ENCODE assay signal across 29 cellular contexts in the genomic region with DNA sequence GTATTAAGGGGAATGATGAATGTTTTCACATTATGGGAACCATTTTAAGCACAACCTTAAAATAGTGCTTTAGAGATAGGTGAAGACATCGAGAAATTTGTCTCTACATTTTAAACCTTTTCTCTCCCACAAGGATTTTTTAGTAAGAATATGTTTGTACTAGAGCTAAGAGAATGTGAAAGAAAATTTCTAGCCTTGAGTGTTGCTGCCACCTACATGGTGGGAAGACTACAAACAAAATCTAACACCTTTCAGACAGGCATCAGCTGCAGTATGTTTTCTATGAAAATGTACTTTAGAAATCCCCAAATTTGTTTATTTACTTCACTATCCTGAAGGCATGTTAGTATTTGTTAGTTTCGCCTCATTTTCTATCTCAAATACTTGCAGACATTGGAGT.
DNase-seq lines count a peak whose midpoint lies in the region; ATAC-seq, FAIRE-seq and TF ChIP-seq lines count a peak whose summit lies in the region.
"Had no signal": no experiment of that assay in that cellular context is flagged by ENCODE, and none has a peak within 500 bp of the region (broad histone marks: within the 10 kb centered on the region; RNA-seq: fewer than 3 reads in every experiment).

No MANE protein-coding gene starts in this region.

- no peak for ATAC-seq in activated T-helper 17 cell treated with anti-CD3 and anti-CD28 coated beads, Interleukin-2, amount 50 U/mL, for 72 hours (replicated peaks)
- ATAC-seq in stimulated activated naive B cell treated with anti-CD40 and anti-IgM and Interleukin-4, amounts not matched to agents 10 μg/mL and 1 μg/mL and 100 μg/mL, for 72 hours (replicated peaks) = no peak
- ATAC-seq: lower lobe of right lung had no signal

- H3K27ac ChIP-seq in OCI-LY7 (ENCODE audit: low read depth, low read length, poor library complexity, severe bottlenecking) = no peak overlapping the region
- H3K27ac ChIP-seq in hepatocyte = no peak overlapping the region
- no peak overlapping the region for H3K27ac ChIP-seq in small intestine (ENCODE audit: low read depth in 1 of 2, low read length in 1 of 2)
- H3K27ac ChIP-seq: BLaER1 treated with 17β-estradiol and CSF1 and Interleukin-3, amounts not matched to agents 10 nM and 100 nM; dorsolateral prefrontal cortex; lower lobe of right lung; right atrium auricular region had no signal

- TF ChIP-seq CTCF in OCI-LY7 (conservative IDR thresholded peaks at IDR 0.05; ENCODE audit: low read length) (peak; percentile 31; the same call in 1 of the 2 replicates), hepatocyte (IDR thresholded peaks at IDR 0.05; ENCODE audit: poor library complexity) (peak; percentile 24)

- no peak overlapping the region for H3K4me3 Mint-ChIP-seq in activated T-helper 17 cell treated with anti-CD3 and anti-CD28 coated beads, Interleukin-2, amount 50 U/mL, for 72 hours
- H3K4me3 Mint-ChIP-seq in stimulated activated naive B cell treated with anti-CD40 and anti-IgM and Interleukin-4, amounts not matched to agents 10 μg/mL and 1 μg/mL and 100 μg/mL, for 72 hours = no peak overlapping the region

- H3K79me2 ChIP-seq in OCI-LY7 (ENCODE audit: insufficient read depth, low read depth, low read length) (no peaks in the 10 kb centered on the region), hepatocyte (no peaks in the 10 kb centered on the region)

- DNase-seq in NCI-H510A treated with DMSO at 0.1 percent for 48 hours (lab: John Stamatoyannopoulos, UW) (peak; percentile 12), NCI-H510A (lab: John Stamatoyannopoulos, UW) (no peak), OCI-LY7 (ENCODE audit: low spot score) (no peak), hepatocyte (ENCODE audit: low spot score) (no peak), small intestine (peak; percentile 6), AML-193 (lab: John Stamatoyannopoulos, UW) (no peak)
- no peak for DNase-seq in stimulated activated naive B cell treated with anti-CD40 and anti-IgM and Interleukin-4, amounts not matched to agents 10 μg/mL and 1 μg/mL and 100 μg/mL, for 72 hours
- DNase-seq: activated CD4-positive, alpha-beta T cell treated with anti-CD3 and anti-CD28 coated beads, Interleukin-2, amount 50 U/mL, for 4 hours; activated naive CD4-positive, alpha-beta T cell treated with Interleukin-2 at 50 U/mL for 16 hours; amygdala; dorsolateral prefrontal cortex; GF-D8; H7; hypothalamus; islet precursor cell; KBM-7; lower lobe of right lung; MV-4-11; NCI-H1694 treated with DMSO at 0.1 percent for 48 hours; NCI-H446 treated with DMSO at 0.1 percent for 48 hours; occipital lobe; SHP77; stimulated activated CD8-positive, alpha-beta memory T cell treated with anti-CD3 and anti-CD28 coated beads, Interleukin-4, amount 100 ng/mL, for 48 hours; substantia nigra; T-helper 1 cell had no signal

- intact Hi-C loops in OCI-LY7 (cut with micrococcal nuclease; ENCODE audit: unreplicated experiment) = no loop called here

- H3K9me2 ChIP-seq in OCI-LY7 (ENCODE audit: insufficient read depth, low read length) = no peaks in the 10 kb centered on the region
- H3K9me2 ChIP-seq in hepatocyte (replicated peaks; ENCODE audit: insufficient read depth) = no peaks in the 10 kb centered on the region

- H4K20me1 ChIP-seq in OCI-LY7 (ENCODE audit: insufficient read depth, low read length) (no peaks in the 10 kb centered on the region), hepatocyte (ENCODE audit: insufficient read depth, poor library complexity, severe bottlenecking) (no peaks in the 10 kb centered on the region)
- H4K20me1 ChIP-seq: BLaER1 treated with 17β-estradiol and CSF1 and Interleukin-3, amounts not matched to agents 10 nM and 100 nM had no signal

- FAIRE-seq in small intestine (lab: Jason Lieb, UNC) = no peak
- FAIRE-seq: GM12891 had no signal

- POLR2A ChIA-PET in OCI-LY7 (lab: Charles Lee) = no interaction called here

- H3K4me3 ChIP-seq in OCI-LY7 (ENCODE audit: low read depth, low read length, poor library complexity, severe bottlenecking) (no peak overlapping the region), hepatocyte (no peak overlapping the region), small intestine (ENCODE audit: low read depth in 1 of 2, low read length in 2 of 2) (no peak overlapping the region)
- H3K4me3 ChIP-seq: BLaER1 treated with 17β-estradiol and CSF1 and Interleukin-3, amounts not matched to agents 10 nM and 100 nM; dorsolateral prefrontal cortex; lower lobe of right lung; right atrium auricular region had no signal

- H3K4me1 Mint-ChIP-seq in activated T-helper 17 cell treated with anti-CD3 and anti-CD28 coated beads, Interleukin-2, amount 50 U/mL, for 72 hours = no peaks in the 10 kb centered on the region
- no peaks in the 10 kb centered on the region for H3K4me1 Mint-ChIP-seq in stimulated activated naive B cell treated with anti-CD40 and anti-IgM and Interleukin-4, amounts not matched to agents 10 μg/mL and 1 μg/mL and 100 μg/mL, for 72 hours

- H3K36me3 Mint-ChIP-seq in activated T-helper 17 cell treated with anti-CD3 and anti-CD28 coated beads, Interleukin-2, amount 50 U/mL, for 72 hours (ENCODE audit: low read depth) = no peaks in the 10 kb centered on the region
- H3K36me3 Mint-ChIP-seq in stimulated activated naive B cell treated with anti-CD40 and anti-IgM and Interleukin-4, amounts not matched to agents 10 μg/mL and 1 μg/mL and 100 μg/mL, for 72 hours = no peaks in the 10 kb centered on the region

- no TSS peak for BruUV-seq in OCI-LY7 (replicated peaks; lab: Mats Ljungman, UMichigan)

- H3K27me3 Mint-ChIP-seq in activated T-helper 17 cell treated with anti-CD3 and anti-CD28 coated beads, Interleukin-2, amount 50 U/mL, for 72 hours = peaks cover 5% of the 10 kb centered on the region
- H3K27me3 Mint-ChIP-seq in stimulated activated naive B cell treated with anti-CD40 and anti-IgM and Interleukin-4, amounts not matched to agents 10 μg/mL and 1 μg/mL and 100 μg/mL, for 72 hours = peaks cover 0 to 3% of the 10 kb centered on the region in 2 donors

- H2AFZ ChIP-seq in OCI-LY7 (ENCODE audit: low read length) (no peak overlapping the region), hepatocyte (no peak overlapping the region)

- H3K36me3 ChIP-seq in OCI-LY7 (ENCODE audit: insufficient read depth, low read length) (no peaks in the 10 kb centered on the region), hepatocyte (replicated peaks; ENCODE audit: insufficient read depth, low read depth) (no peaks in the 10 kb centered on the region), small intestine (ENCODE audit: control insufficient read depth in 2 of 2, insufficient read depth in 2 of 2, low read length in 2 of 2) (no peaks in the 10 kb centered on the region)
- H3K36me3 ChIP-seq: BLaER1 treated with 17β-estradiol and CSF1 and Interleukin-3, amounts not matched to agents 10 nM and 100 nM; lower lobe of right lung; right atrium auricular region had no signal

- H3K4me2 ChIP-seq in OCI-LY7 (ENCODE audit: low read length) (no peak overlapping the region), hepatocyte (no peak overlapping the region)
- H3K4me2 ChIP-seq: BLaER1 treated with 17β-estradiol and CSF1 and Interleukin-3, amounts not matched to agents 10 nM and 100 nM had no signal

- H3K27ac Mint-ChIP-seq in activated T-helper 17 cell treated with anti-CD3 and anti-CD28 coated beads, Interleukin-2, amount 50 U/mL, for 72 hours = no peak overlapping the region
- H3K27ac Mint-ChIP-seq in stimulated activated naive B cell treated with anti-CD40 and anti-IgM and Interleukin-4, amounts not matched to agents 10 μg/mL and 1 μg/mL and 100 μg/mL, for 72 hours = no peak overlapping the region

- WGBS in hepatocyte (ENCODE audit: low lambda C conversion rate, missing lambda C conversion rate) = 83% methylated on average over 2 of the region's 2 CpGs
- WGBS in small intestine, 3 donors = 75 to 86% (median 83%) methylated on average over 2 of the region's 2 CpGs

- H3K27me3 ChIP-seq in hepatocyte (no peaks in the 10 kb centered on the region), small intestine (ENCODE audit: control insufficient read depth in 2 of 2, insufficient read depth in 2 of 2, low read length in 2 of 2) (no peaks in the 10 kb centered on the region)
- H3K27me3 ChIP-seq: BLaER1 treated with 17β-estradiol and CSF1 and Interleukin-3, amounts not matched to agents 10 nM and 100 nM; right atrium auricular region had no signal

- no peaks in the 10 kb centered on the region for H3K4me1 ChIP-seq in OCI-LY7 (ENCODE audit: insufficient read depth, low read length, poor library complexity, severe bottlenecking)
- no peaks in the 10 kb centered on the region for H3K4me1 ChIP-seq in hepatocyte (ENCODE audit: insufficient read depth)
- no peaks in the 10 kb centered on the region for H3K4me1 ChIP-seq in small intestine (ENCODE audit: control insufficient read depth in 2 of 2, insufficient read depth in 1 of 2, low read depth in 1 of 2, low read length in 1 of 2)
- H3K4me1 ChIP-seq: lower lobe of right lung, right atrium auricular region had no signal

- H3K9me3 Mint-ChIP-seq in activated T-helper 17 cell treated with anti-CD3 and anti-CD28 coated beads, Interleukin-2, amount 50 U/mL, for 72 hours = no peaks in the 10 kb centered on the region
- no peaks in the 10 kb centered on the region for H3K9me3 Mint-ChIP-seq in stimulated activated naive B cell treated with anti-CD40 and anti-IgM and Interleukin-4, amounts not matched to agents 10 μg/mL and 1 μg/mL and 100 μg/mL, for 72 hours

- CTCF ChIA-PET in OCI-LY7 (lab: Charles Lee; ENCODE audit: unreplicated experiment) = no interaction called here

- no peaks in the 10 kb centered on the region for H3K9me3 ChIP-seq in OCI-LY7 (ENCODE audit: low read length)
- no peaks in the 10 kb centered on the region for H3K9me3 ChIP-seq in hepatocyte (ENCODE audit: low read depth)
- H3K9me3 ChIP-seq in small intestine (ENCODE audit: control insufficient read depth, low read depth) = no peaks in the 10 kb centered on the region
- H3K9me3 ChIP-seq: BLaER1 treated with 17β-estradiol and CSF1 and Interleukin-3, amounts not matched to agents 10 nM and 100 nM; lower lobe of right lung; right atrium auricular region had no signal

Comparison
In these comparisons a context has a peak if more than half of its experiments do, and no peak if none do; other contexts are left out.
1. DNase-seq: peak in NCI-H510A treated with DMSO at 0.1 percent for 48 hours (single experiment) and small intestine (single experiment); none in NCI-H510A (single experiment), OCI-LY7 (single experiment), hepatocyte (single experiment), AML-193 (0 of 2) and stimulated activated naive B cell treated with anti-CD40 and anti-IgM and Interleukin-4, amounts not matched to agents 10 μg/mL and 1 μg/mL and 100 μg/mL, for 72 hours (single experiment).